ENCODE assay signal across 21 cellular contexts in genomic region chr10:79259834-79260233, GRCh38.
DNase-seq lines count a peak whose midpoint lies in the region; ATAC-seq and TF ChIP-seq lines count a peak whose summit lies in the region.
"Had no signal": no experiment of that assay in that cellular context is flagged by ENCODE, and none has a peak within 500 bp of the region (broad histone marks: within the 10 kb centered on the region; RNA-seq: fewer than 3 reads in every experiment).

No MANE protein-coding gene starts in this region.

- H3K9me3 ChIP-seq in WERI-Rb-1 (ENCODE audit: severe bottlenecking), result no peaks in the 10 kb centered on the region
- H3K9me3 ChIP-seq: adrenal gland, MG63, psoas muscle, SJCRH30 had no signal

- no peaks in the 10 kb centered on the region for H3K27me3 ChIP-seq in WERI-Rb-1 (ENCODE audit: insufficient read depth, low read depth, severe bottlenecking)
- H3K27me3 ChIP-seq: adrenal gland, foreskin keratinocyte, MG63, SJCRH30 had no signal

- peaks cover 5% of the 10 kb centered on the region for H3K4me1 Mint-ChIP-seq in activated naive CD8-positive, alpha-beta T cell treated with anti-CD3 and anti-CD28 coated beads, Interleukin-2, amount 10 ng/mL, durations not matched to agents 7 days and 5 days
- peaks cover 2% of the 10 kb centered on the region for H3K4me1 Mint-ChIP-seq in activated naive CD8-positive, alpha-beta T cell treated with anti-CD3 and anti-CD28 coated beads for 36 hours
- H3K4me1 Mint-ChIP-seq in mesothelial cell of epicardium, result peaks cover 69% of the 10 kb centered on the region

- H3K27me3 Mint-ChIP-seq in activated naive CD8-positive, alpha-beta T cell treated with anti-CD3 and anti-CD28 coated beads, Interleukin-2, amount 10 ng/mL, durations not matched to agents 7 days and 5 days, result no peaks in the 10 kb centered on the region
- no peaks in the 10 kb centered on the region for H3K27me3 Mint-ChIP-seq in activated naive CD8-positive, alpha-beta T cell treated with anti-CD3 and anti-CD28 coated beads for 36 hours
- H3K27me3 Mint-ChIP-seq in mesothelial cell of epicardium (ENCODE audit: low read depth), result no peaks in the 10 kb centered on the region
- H3K27me3 Mint-ChIP-seq: activated CD4-positive, alpha-beta memory T cell treated with anti-CD3 and anti-CD28 coated beads for 36 hours; naive thymus-derived CD4-positive, alpha-beta T cell had no signal

- peak overlapping the region; percentile 19 for H3K27ac Mint-ChIP-seq in activated naive CD8-positive, alpha-beta T cell treated with anti-CD3 and anti-CD28 coated beads, Interleukin-2, amount 10 ng/mL, durations not matched to agents 7 days and 5 days
- H3K27ac Mint-ChIP-seq in activated naive CD8-positive, alpha-beta T cell treated with anti-CD3 and anti-CD28 coated beads for 36 hours, result no peak overlapping the region
- peak overlapping the region; percentile 26 for H3K27ac Mint-ChIP-seq in mesothelial cell of epicardium
- H3K27ac Mint-ChIP-seq: activated CD4-positive, alpha-beta memory T cell treated with anti-CD3 and anti-CD28 coated beads for 36 hours; activated T-helper 1 cell treated with anti-CD3 and anti-CD28 coated beads, Interleukin-12 subunit alpha, Interleukin-12 subunit beta, Interleukin-2, Interleukin-4 antibody, amounts not matched to agents 30 ng/mL and 10 ng/mL and 1 ng/mL, durations not matched to agents 14 hours and 24 hours and 36 hours had no signal

- H3K27ac ChIP-seq in WERI-Rb-1 (peak overlapping the region; percentile 86), temporal lobe (ENCODE audit: low read depth, low read length) (peak overlapping the region; percentile 17)
- H3K27ac ChIP-seq: foreskin keratinocyte, psoas muscle, SJCRH30 had no signal

- no peak overlapping the region for H3K4me3 ChIP-seq in WERI-Rb-1 (ENCODE audit: low read depth, low read length)
- H3K4me3 ChIP-seq: adrenal gland, MG63, psoas muscle, SJCRH30 had no signal

- ATAC-seq in activated naive CD8-positive, alpha-beta T cell treated with anti-CD3 and anti-CD28 coated beads, Interleukin-2, amount 10 ng/mL, durations not matched to agents 7 days and 5 days (ENCODE audit: low read depth), result no peak
- ATAC-seq in GM19395 (IDR thresholded peaks at IDR 0.05; ENCODE audit: unreplicated experiment), result no peak
- ATAC-seq: foreskin keratinocyte; naive thymus-derived CD4-positive, alpha-beta T cell; psoas muscle had no signal

- TF ChIP-seq CTCF in WERI-Rb-1 (IDR thresholded peaks at IDR 0.05; ENCODE audit: low read depth, low read length) (no peak), mesothelial cell of epicardium (IDR thresholded peaks at IDR 0.05; ENCODE audit: unreplicated experiment) (no peak)

- no peak for DNase-seq in activated naive CD8-positive, alpha-beta T cell treated with anti-CD3 and anti-CD28 coated beads, Interleukin-2, amount 10 ng/mL, durations not matched to agents 7 days and 5 days
- DNase-seq in activated naive CD8-positive, alpha-beta T cell treated with anti-CD3 and anti-CD28 coated beads for 36 hours, result no peak
- DNase-seq in WERI-Rb-1 (peak; percentile 34), mesothelial cell of epicardium (ENCODE audit: low spot score in 2 of 2, unreplicated experiment in 2 of 2) (no peak), GDM1 (lab: John Stamatoyannopoulos, UW) (no peak), NCI-H526 (lab: John Stamatoyannopoulos, UW) (no peak)
- DNase-seq: ACHN; activated CD4-positive, alpha-beta memory T cell treated with anti-CD3 and anti-CD28 coated beads for 36 hours; adrenal gland; central memory CD4-positive, alpha-beta T cell; foreskin keratinocyte; MG63; naive thymus-derived CD4-positive, alpha-beta T cell; NCI-H1694 treated with DMSO at 0.1 percent for 48 hours; NCI-H446 treated with DMSO at 0.1 percent for 48 hours; OCI-M1; psoas muscle; SJCRH30 had no signal

- H3K36me3 ChIP-seq in WERI-Rb-1, result peaks cover 6% of the 10 kb centered on the region

- H3K36me3 Mint-ChIP-seq in activated naive CD8-positive, alpha-beta T cell treated with anti-CD3 and anti-CD28 coated beads, Interleukin-2, amount 10 ng/mL, durations not matched to agents 7 days and 5 days, result no peaks in the 10 kb centered on the region
- H3K36me3 Mint-ChIP-seq in activated naive CD8-positive, alpha-beta T cell treated with anti-CD3 and anti-CD28 coated beads for 36 hours, result no peaks in the 10 kb centered on the region
- H3K36me3 Mint-ChIP-seq in mesothelial cell of epicardium, result peaks cover 4% of the 10 kb centered on the region
- H3K36me3 Mint-ChIP-seq: activated CD4-positive, alpha-beta memory T cell treated with anti-CD3 and anti-CD28 coated beads for 36 hours had no signal

- POLR2A ChIA-PET in activated naive CD8-positive, alpha-beta T cell treated with anti-CD3 and anti-CD28 coated beads, Interleukin-2, amount 10 ng/mL, durations not matched to agents 7 days and 5 days (lab: Charles Lee), result no interaction called here

- H3K4me3 Mint-ChIP-seq in activated naive CD8-positive, alpha-beta T cell treated with anti-CD3 and anti-CD28 coated beads, Interleukin-2, amount 10 ng/mL, durations not matched to agents 7 days and 5 days, result no peak overlapping the region
- H3K4me3 Mint-ChIP-seq in activated naive CD8-positive, alpha-beta T cell treated with anti-CD3 and anti-CD28 coated beads for 36 hours, result no peak overlapping the region
- no peak overlapping the region for H3K4me3 Mint-ChIP-seq in mesothelial cell of epicardium
- H3K4me3 Mint-ChIP-seq: activated CD4-positive, alpha-beta memory T cell treated with anti-CD3 and anti-CD28 coated beads for 36 hours; activated T-helper 1 cell treated with anti-CD3 and anti-CD28 coated beads, Interleukin-12 subunit alpha, Interleukin-12 subunit beta, Interleukin-2, Interleukin-4 antibody, amounts not matched to agents 30 ng/mL and 10 ng/mL and 1 ng/mL, durations not matched to agents 14 hours and 24 hours and 36 hours; naive thymus-derived CD4-positive, alpha-beta T cell had no signal

- no peaks in the 10 kb centered on the region for H3K9me3 Mint-ChIP-seq in activated naive CD8-positive, alpha-beta T cell treated with anti-CD3 and anti-CD28 coated beads, Interleukin-2, amount 10 ng/mL, durations not matched to agents 7 days and 5 days
- no peaks in the 10 kb centered on the region for H3K9me3 Mint-ChIP-seq in activated naive CD8-positive, alpha-beta T cell treated with anti-CD3 and anti-CD28 coated beads for 36 hours
- no peaks in the 10 kb centered on the region for H3K9me3 Mint-ChIP-seq in mesothelial cell of epicardium
- H3K9me3 Mint-ChIP-seq: activated CD4-positive, alpha-beta memory T cell treated with anti-CD3 and anti-CD28 coated beads for 36 hours; activated T-helper 1 cell treated with anti-CD3 and anti-CD28 coated beads, Interleukin-12 subunit alpha, Interleukin-12 subunit beta, Interleukin-2, Interleukin-4 antibody, amounts not matched to agents 30 ng/mL and 10 ng/mL and 1 ng/mL, durations not matched to agents 14 hours and 24 hours and 36 hours had no signal
